12 cellular contexts compared by ENCODE assay signal in the genomic region with DNA sequence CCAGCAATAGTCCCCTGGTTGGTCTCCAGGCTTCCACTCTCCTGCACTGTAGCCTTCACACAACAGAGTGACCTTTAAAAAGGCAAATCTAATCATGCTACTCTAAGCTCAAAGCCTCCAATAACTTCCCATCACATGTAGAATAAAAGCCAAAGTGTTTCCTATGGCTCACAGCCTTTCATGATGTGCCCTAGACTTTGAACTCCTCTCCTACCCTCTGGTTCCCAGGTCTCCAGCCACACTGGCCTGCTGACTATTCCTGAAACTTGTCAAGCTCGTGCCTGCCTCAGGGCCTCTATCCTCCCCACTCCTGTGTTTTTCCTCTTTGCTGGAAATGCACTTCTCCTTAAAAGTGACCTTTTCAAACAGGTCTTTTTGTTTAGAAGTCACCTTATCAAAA. TPM values are rescaled to one million over a fixed set of nuclear protein-coding genes. Genes with fewer than 3 reads are reported as not detected.
DNase-seq lines count a peak whose midpoint lies in the region; ATAC-seq and TF ChIP-seq lines count a peak whose summit lies in the region.
"Had no signal": no experiment of that assay in that cellular context is flagged by ENCODE, and none has a peak within 500 bp of the region (broad histone marks: within the 10 kb centered on the region; RNA-seq: fewer than 3 reads in every experiment).

No MANE protein-coding gene starts in this region.

- no peak overlapping the region for H3K27ac ChIP-seq in CD4-positive, CD25-positive, alpha-beta regulatory T cell (ENCODE audit: insufficient read depth, low read length, poor library complexity, severe bottlenecking)
- H3K27ac ChIP-seq: neural progenitor cell had no signal

- DNase-seq in CD4-positive, CD25-positive, alpha-beta regulatory T cell: no peak
- DNase-seq in HFFc6 (no peak), cerebellar cortex (ENCODE audit: low spot score) (peak; percentile 7), NCI-H1694 (lab: John Stamatoyannopoulos, UW) (no peak), putamen (ENCODE audit: low spot score) (no peak)
- DNase-seq in naive thymus-derived CD8-positive, alpha-beta T cell: no peak
- DNase-seq: anterior cingulate cortex; right cardiac atrium; stimulated activated CD4-positive, alpha-beta T cell treated with anti-CD3 and anti-CD28 coated beads, Interleukin-2, amount 100 ng/mL, for 24 hours had no signal

- no peak for TF ChIP-seq CTCF in HFFc6 (IDR thresholded peaks at IDR 0.05)

- H3K9me3 Mint-ChIP-seq in CD4-positive, CD25-positive, alpha-beta regulatory T cell: peaks cover 0 to 2% (median 0%) of the 10 kb centered on the region in 7 donors
- H3K9me3 Mint-ChIP-seq in HFFc6: 0 out of 2 replicates have a peak, but pooled peaks cover 4% of the 10 kb centered on the region
- H3K9me3 Mint-ChIP-seq in naive thymus-derived CD8-positive, alpha-beta T cell: peaks cover 0 to 2% (median 0%) of the 10 kb centered on the region in 9 donors

- ATAC-seq in CD4-positive, CD25-positive, alpha-beta regulatory T cell (ENCODE audit: low read depth in 2 of 2): no peak
- ATAC-seq in naive thymus-derived CD8-positive, alpha-beta T cell: no peak
- ATAC-seq in HG03139 (IDR thresholded peaks at IDR 0.05; ENCODE audit: unreplicated experiment) (no peak), HG03196 (IDR thresholded peaks at IDR 0.05; ENCODE audit: unreplicated experiment) (no peak)
- ATAC-seq: right cardiac atrium had no signal

- H3K27me3 ChIP-seq in CD4-positive, CD25-positive, alpha-beta regulatory T cell (ENCODE audit: control insufficient read depth, insufficient read depth, low read length): no peaks in the 10 kb centered on the region
- H3K27me3 ChIP-seq: neural progenitor cell had no signal

- H3K9me3 ChIP-seq in CD4-positive, CD25-positive, alpha-beta regulatory T cell (ENCODE audit: control insufficient read depth in 2 of 2, low read length in 2 of 2): no peaks in the 10 kb centered on the region

- H3K4me3 ChIP-seq in CD4-positive, CD25-positive, alpha-beta regulatory T cell (ENCODE audit: low read depth, low read length): no peak overlapping the region
- H3K4me3 ChIP-seq: neural progenitor cell had no signal

- H3K4me1 Mint-ChIP-seq in CD4-positive, CD25-positive, alpha-beta regulatory T cell: peaks cover 29 to 44% (median 37%) of the 10 kb centered on the region in 4 donors
- peaks cover 56% of the 10 kb centered on the region for H3K4me1 Mint-ChIP-seq in HFFc6 (ENCODE audit: low read depth)
- peaks cover 27 to 52% (median 44%) of the 10 kb centered on the region in 4 donors for H3K4me1 Mint-ChIP-seq in naive thymus-derived CD8-positive, alpha-beta T cell

- no peaks in the 10 kb centered on the region for H3K36me3 Mint-ChIP-seq in CD4-positive, CD25-positive, alpha-beta regulatory T cell
- peaks cover 16% of the 10 kb centered on the region; the same call in 1 of the 2 replicates for H3K36me3 Mint-ChIP-seq in HFFc6 (ENCODE audit: low read depth)
- H3K36me3 Mint-ChIP-seq in naive thymus-derived CD8-positive, alpha-beta T cell: peaks cover 0 to 2% (median 0%) of the 10 kb centered on the region in 3 donors

- peaks cover 18% of the 10 kb centered on the region for H3K4me1 ChIP-seq in CD4-positive, CD25-positive, alpha-beta regulatory T cell (ENCODE audit: control insufficient read depth, insufficient read depth, low read length, poor library complexity, severe bottlenecking)

- H3K36me3 ChIP-seq in CD4-positive, CD25-positive, alpha-beta regulatory T cell (ENCODE audit: control insufficient read depth, insufficient read depth, low read length): no peaks in the 10 kb centered on the region
- H3K36me3 ChIP-seq: neural progenitor cell had no signal

- POLR2A ChIA-PET in naive thymus-derived CD8-positive, alpha-beta T cell (lab: Charles Lee): interaction anchor here (0.7 kb wide), 1 partner anchor 23 kb away, joined by 3 read pairs; no protein-coding TSS in a partner anchor

- H3K27me3 Mint-ChIP-seq in CD4-positive, CD25-positive, alpha-beta regulatory T cell: peaks cover 7% of the 10 kb centered on the region
- no peaks in the 10 kb centered on the region for H3K27me3 Mint-ChIP-seq in HFFc6 (ENCODE audit: insufficient read depth)
- no peaks in the 10 kb centered on the region for H3K27me3 Mint-ChIP-seq in naive thymus-derived CD8-positive, alpha-beta T cell

- H3K4me3 Mint-ChIP-seq in CD4-positive, CD25-positive, alpha-beta regulatory T cell: peak overlapping the region in 1 of 4 donors; percentile 51
- H3K4me3 Mint-ChIP-seq in HFFc6: no peak overlapping the region; the same call in 1 of the 2 replicates
- H3K4me3 Mint-ChIP-seq in naive thymus-derived CD8-positive, alpha-beta T cell: no peak overlapping the region
- H3K4me3 Mint-ChIP-seq: neural progenitor cell had no signal

- peak overlapping the region in 2 of 3 donors; percentile 11 to 64 for H3K27ac Mint-ChIP-seq in CD4-positive, CD25-positive, alpha-beta regulatory T cell
- peak overlapping the region; percentile 3; the same call in 1 of the 2 replicates for H3K27ac Mint-ChIP-seq in HFFc6
- peak overlapping the region in 8 of 10 donors; percentile 10 to 68 (median 36) for H3K27ac Mint-ChIP-seq in naive thymus-derived CD8-positive, alpha-beta T cell
- H3K27ac Mint-ChIP-seq: neural progenitor cell had no signal

RNA-seq across cellular contexts. Expression of gene MANBA, which starts 3.1 kb away (rescaled TPM):
- 21.2 TPM for total RNA-seq in CD4-positive, CD25-positive, alpha-beta regulatory T cell
- 10 to 100 TPM; 10.7 to 17.4 (median 15.2) TPM for polyA plus RNA-seq in CD4-positive, CD25-positive, alpha-beta regulatory T cell
- 10 to 100 TPM; 31.2 to 57.9 (median 36.0) TPM for total RNA-seq in HFFc6 (2021; fragmentation: NEBNext Ultra II Directional; extraction: Animal tissue kit (Norgen Biotek cat#: 25700))
- total RNA-seq in naive thymus-derived CD8-positive, alpha-beta T cell: 10 to 100 TPM; 34.8 to 37.1 TPM
- polyA plus RNA-seq in naive thymus-derived CD8-positive, alpha-beta T cell: 10 to 100 TPM; 16.7 to 17.8 (median 17.1) TPM
